23 cellular contexts compared by ENCODE assay signal in the genomic region with DNA sequence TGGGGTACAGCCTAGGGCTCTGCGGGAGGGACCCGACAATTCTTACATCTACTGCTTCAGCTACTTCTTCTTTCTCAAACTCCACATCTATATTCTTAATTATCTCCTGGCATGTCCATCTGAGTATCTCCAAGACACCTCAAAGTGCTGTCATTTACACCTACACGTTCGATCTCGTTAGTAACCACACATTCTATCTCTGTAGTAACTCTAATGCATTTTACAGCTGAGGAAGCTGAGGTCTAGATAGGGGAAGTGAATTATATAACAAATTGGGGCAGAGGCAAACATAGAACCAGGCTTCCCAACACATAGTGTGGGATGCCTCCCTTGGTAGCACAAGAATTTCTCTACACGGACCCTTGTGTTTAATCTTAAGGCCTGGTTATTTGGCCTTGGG. TPM values are rescaled to one million over a fixed set of nuclear protein-coding genes. Genes with fewer than 3 reads are reported as not detected.
DNase-seq lines count a peak whose midpoint lies in the region; ATAC-seq and TF ChIP-seq lines count a peak whose summit lies in the region.
"Had no signal": no experiment of that assay in that cellular context is flagged by ENCODE, and none has a peak within 500 bp of the region (broad histone marks: within the 10 kb centered on the region; RNA-seq: fewer than 3 reads in every experiment).

No MANE protein-coding gene starts in this region.

- no peak for TF ChIP-seq POLR2A in NB4 (IDR thresholded peaks at IDR 0.05; ENCODE audit: extremely low read depth, insufficient read length)

- no peaks in the 10 kb centered on the region for H3K27me3 ChIP-seq in ascending aorta
- H3K27me3 ChIP-seq: BE2C, heart right ventricle, spleen, thyroid gland had no signal

- no peaks in the 10 kb centered on the region for H3K27me3 Mint-ChIP-seq in T-helper 1 cell treated with Interleukin-12 subunit alpha and Interleukin-12 subunit beta and Interleukin-4 antibody, amounts not matched to agents 30 μg/mL and 1 μg/mL, for 36 hours (ENCODE audit: low read depth)
- H3K27me3 Mint-ChIP-seq: activated CD4-positive, alpha-beta T cell treated with anti-CD3 and anti-CD28 coated beads for 36 hours; activated CD8-positive, alpha-beta memory T cell treated with anti-CD3 and anti-CD28 coated beads, Interleukin-2, amount 10 ng/mL, durations not matched to agents 7 days and 5 days had no signal

- ATAC-seq in sciatic nerve (peak; percentile 16), HG02981 (IDR thresholded peaks at IDR 0.05; ENCODE audit: unreplicated experiment) (no peak)
- ATAC-seq: activated CD4-positive, alpha-beta T cell treated with anti-CD3 and anti-CD28 coated beads for 36 hours; activated CD8-positive, alpha-beta memory T cell treated with anti-CD3 and anti-CD28 coated beads, Interleukin-2, amount 10 ng/mL, durations not matched to agents 7 days and 5 days; Right ventricle myocardium inferior had no signal

- peaks cover 56% of the 10 kb centered on the region for H3K4me1 Mint-ChIP-seq in T-helper 1 cell treated with Interleukin-12 subunit alpha and Interleukin-12 subunit beta and Interleukin-4 antibody, amounts not matched to agents 30 μg/mL and 1 μg/mL, for 36 hours (ENCODE audit: low read depth)
- H3K4me1 Mint-ChIP-seq: nephron progenitor cell had no signal

- no peak overlapping the region for H3K4me3 ChIP-seq in NB4 (ENCODE audit: low read depth, low read length)
- H3K4me3 ChIP-seq in ascending aorta = no peak overlapping the region
- H3K4me3 ChIP-seq: heart right ventricle, spleen, thyroid gland had no signal

- TF ChIP-seq CTCF in NB4 (IDR thresholded peaks at IDR 0.05; ENCODE audit: low read depth, low read length) (no peak), ascending aorta (IDR thresholded peaks at IDR 0.05) (no peak)

- peaks cover 19 to 40% of the 10 kb centered on the region in 2 donors for H3K4me1 ChIP-seq in ascending aorta
- H3K4me1 ChIP-seq: BE2C had no signal

- peaks cover 25% of the 10 kb centered on the region for H3K36me3 Mint-ChIP-seq in T-helper 1 cell treated with Interleukin-12 subunit alpha and Interleukin-12 subunit beta and Interleukin-4 antibody, amounts not matched to agents 30 μg/mL and 1 μg/mL, for 36 hours (ENCODE audit: low read depth)

- no peaks in the 10 kb centered on the region for H3K9me3 Mint-ChIP-seq in T-helper 1 cell treated with Interleukin-12 subunit alpha and Interleukin-12 subunit beta and Interleukin-4 antibody, amounts not matched to agents 30 μg/mL and 1 μg/mL, for 36 hours
- H3K9me3 Mint-ChIP-seq: nephron progenitor cell had no signal

- no peaks in the 10 kb centered on the region for H3K9me3 ChIP-seq in ascending aorta
- H3K9me3 ChIP-seq: BE2C, heart right ventricle, spleen, thyroid gland had no signal

- intact Hi-C loops in ascending aorta (cut with DNase I) = loop anchor here (5.0 kb wide), 1 partner anchor 120 kb away; no protein-coding TSS in a partner anchor
- intact Hi-C loops in sciatic nerve (cut with DNase I) = no loop called here

- H3K27ac ChIP-seq in ascending aorta = peak overlapping the region; percentile 53 to 58
- H3K27ac ChIP-seq: 22Rv1, thyroid gland had no signal

- H3K36me3 ChIP-seq in ascending aorta = no peaks in the 10 kb centered on the region
- H3K36me3 ChIP-seq: BE2C, thyroid gland had no signal

- DNase-seq in T-helper 1 cell (no peak), NB4 (ENCODE audit: low read depth) (peak; percentile 63), ascending aorta (ENCODE audit: low spot score in 2 of 2) (no peak), sciatic nerve (ENCODE audit: low spot score) (no peak), HUDEP-2 (lab: John Stamatoyannopoulos, UW; ENCODE audit: unreplicated experiment in 76 of 76) (no peak)
- no peak for DNase-seq in stimulated activated naive CD4-positive, alpha-beta T cell (lab: John Stamatoyannopoulos, UW)
- DNase-seq: activated CD4-positive, alpha-beta T cell treated with anti-CD3 and anti-CD28 coated beads for 36 hours; activated CD8-positive, alpha-beta memory T cell treated with anti-CD3 and anti-CD28 coated beads, Interleukin-2, amount 10 ng/mL, durations not matched to agents 7 days and 5 days; activated effector memory CD4-positive, alpha-beta T cell treated with Interleukin-2 at 50 U/mL for 16 hours; BE2C; central memory CD4-positive, alpha-beta T cell; DMS53; effector CD8-positive, alpha-beta T cell; heart right ventricle; NCI-H2081 treated with DMSO at 0.1 percent for 48 hours; NCI-H524; nephron progenitor cell; spleen; thyroid gland had no signal

- H3K27ac Mint-ChIP-seq in T-helper 1 cell treated with Interleukin-12 subunit alpha and Interleukin-12 subunit beta and Interleukin-4 antibody, amounts not matched to agents 30 μg/mL and 1 μg/mL, for 36 hours = peak overlapping the region; percentile 1
- H3K27ac Mint-ChIP-seq: activated CD4-positive, alpha-beta T cell treated with anti-CD3 and anti-CD28 coated beads for 36 hours; activated CD8-positive, alpha-beta memory T cell treated with anti-CD3 and anti-CD28 coated beads, Interleukin-2, amount 10 ng/mL, durations not matched to agents 7 days and 5 days; nephron progenitor cell had no signal

- no peak overlapping the region for H3K4me3 Mint-ChIP-seq in T-helper 1 cell treated with Interleukin-12 subunit alpha and Interleukin-12 subunit beta and Interleukin-4 antibody, amounts not matched to agents 30 μg/mL and 1 μg/mL, for 36 hours
- H3K4me3 Mint-ChIP-seq: activated CD4-positive, alpha-beta T cell treated with anti-CD3 and anti-CD28 coated beads for 36 hours; activated CD8-positive, alpha-beta memory T cell treated with anti-CD3 and anti-CD28 coated beads, Interleukin-2, amount 10 ng/mL, durations not matched to agents 7 days and 5 days; nephron progenitor cell had no signal

RNA-seq across cellular contexts. Expression of a gene that starts 27.6 kb away (rescaled TPM):
- total RNA-seq in ascending aorta = 114 TPM
- total RNA-seq in sciatic nerve = 32.2 TPM
